Comparison of ENCODE assay signal across 8 cellular contexts in genomic region chr1:212665241-212666115, GRCh38. TPM values are rescaled to one million over a fixed set of nuclear protein-coding genes. Genes with fewer than 3 reads are reported as not detected.
DNase-seq lines count a peak whose midpoint lies in the region; ATAC-seq and TF ChIP-seq lines count a peak whose summit lies in the region.

No MANE protein-coding gene starts in this region.

- no peaks in the 10 kb centered on the region for H3K36me3 ChIP-seq in OCI-LY3 (replicated peaks; ENCODE audit: low read depth, low read length)
- no peaks in the 10 kb centered on the region for H3K36me3 ChIP-seq in esophagus squamous epithelium

- 25 to 32% methylated on average over 22 to 23 of the region's 37 CpGs for WGBS in esophagus squamous epithelium, 2 donors

- no peaks in the 10 kb centered on the region for H3K9me3 Mint-ChIP-seq in CD4-positive, alpha-beta T cell
- no peaks in the 10 kb centered on the region for H3K9me3 Mint-ChIP-seq in naive B cell

- POLR2A ChIA-PET in CD4-positive, alpha-beta T cell (lab: Charles Lee) = interaction anchor here (0.6 to 1.0 kb wide), 4 partner anchors 107 to 926 kb away, joined by 3 to 4 read pairs (median 3); partner anchors contain the start of genes NSL1 and TATDN3

- peak; percentile 56 to 80 (median 72) for DNase-seq in CD4-positive, alpha-beta T cell
- DNase-seq in HPDE6-E6E7 (ENCODE audit: extremely low spot score) (peak; percentile 74), esophagus squamous epithelium (lab: John Stamatoyannopoulos, UW) (no peak), naive B cell (peak; percentile 66)
- DNase-seq in activated T-cell treated with anti-CD3 and anti-CD28 coated beads, Interleukin-2, amount 50 U/mL, for 1 hour = peak; percentile 83
- DNase-seq in stimulated activated CD8-positive, alpha-beta memory T cell treated with anti-CD3 and anti-CD28 coated beads, Interleukin-7, amount 100 ng/mL, for 4 hours (ENCODE audit: low read depth in 2 of 2) = peak; percentile 60 to 68

- H2AFZ ChIP-seq in OCI-LY3 (ENCODE audit: low read depth, low read length) = peak overlapping the region; percentile 83

- peaks cover 51% of the 10 kb centered on the region for H3K4me1 ChIP-seq in OCI-LY3 (ENCODE audit: low read length)
- peaks cover 7 to 40% (median 21%) of the 10 kb centered on the region in 3 donors for H3K4me1 ChIP-seq in esophagus squamous epithelium

- peak overlapping the region; percentile 81 for H3K4me3 Mint-ChIP-seq in CD4-positive, alpha-beta T cell
- peak overlapping the region; percentile 1 to 90 (median 78) for H3K4me3 Mint-ChIP-seq in naive B cell

- no peaks in the 10 kb centered on the region for H3K4me1 Mint-ChIP-seq in CD4-positive, alpha-beta T cell (ENCODE audit: low read depth)
- H3K4me1 Mint-ChIP-seq in naive B cell = peaks cover 4 to 16% (median 5%) of the 10 kb centered on the region in 3 donors

- H3K27me3 ChIP-seq in CD4-positive, alpha-beta T cell (ENCODE audit: control insufficient read depth, insufficient read depth, low read length) = no peaks in the 10 kb centered on the region
- no peaks in the 10 kb centered on the region for H3K27me3 ChIP-seq in OCI-LY3 (ENCODE audit: low read depth, low read length)
- peaks cover 0 to 11% (median 0%) of the 10 kb centered on the region in 4 donors for H3K27me3 ChIP-seq in esophagus squamous epithelium

- ATAC-seq in CD4-positive, alpha-beta T cell (ENCODE audit: poor library complexity) = peak; percentile 96
- ATAC-seq in GM19455 (IDR thresholded peaks at IDR 0.05; ENCODE audit: unreplicated experiment) (peak; percentile 97), naive B cell (ENCODE audit: low read depth in 2 of 2) (peak; percentile 87 to 93)

- CTCF ChIA-PET in CD4-positive, alpha-beta T cell (lab: Charles Lee) = interaction anchor here (0.5 to 2.2 kb wide), 42 partner anchors 10 to 348 kb away, joined by 3 to 23 read pairs (median 4); partner anchors contain the start of genes NSL1 and TATDN3

- peak; percentile 90 for TF ChIP-seq CTCF in CD4-positive, alpha-beta T cell (IDR thresholded peaks at IDR 0.05)
- TF ChIP-seq CTCF in OCI-LY3 (IDR thresholded peaks at IDR 0.05; ENCODE audit: low read depth, low read length) (peak; percentile 96), esophagus squamous epithelium (IDR thresholded peaks at IDR 0.05) (peak; percentile 86 to 97 (median 90))

- H3K36me3 Mint-ChIP-seq in CD4-positive, alpha-beta T cell (ENCODE audit: low read depth) = no peaks in the 10 kb centered on the region
- H3K36me3 Mint-ChIP-seq in naive B cell = no peaks in the 10 kb centered on the region

- H3K79me2 ChIP-seq in OCI-LY3 (ENCODE audit: low read length) = no peaks in the 10 kb centered on the region

- peak overlapping the region; percentile 77 for H3K9ac ChIP-seq in OCI-LY3 (ENCODE audit: low read length)

- TF ChIP-seq POLR2A in esophagus squamous epithelium (IDR thresholded peaks at IDR 0.05) = no peak

- no peaks in the 10 kb centered on the region for H3K9me3 ChIP-seq in CD4-positive, alpha-beta T cell (ENCODE audit: control insufficient read depth, low read length)
- no peaks in the 10 kb centered on the region for H3K9me3 ChIP-seq in OCI-LY3 (ENCODE audit: insufficient read depth, low read length)
- no peaks in the 10 kb centered on the region for H3K9me3 ChIP-seq in esophagus squamous epithelium

- peak overlapping the region; percentile 81 for H3K4me3 ChIP-seq in OCI-LY3 (ENCODE audit: low read length)
- peak overlapping the region; percentile 26 to 78 (median 57) for H3K4me3 ChIP-seq in esophagus squamous epithelium

- H3K27ac Mint-ChIP-seq in CD4-positive, alpha-beta T cell = no peak overlapping the region
- H3K27ac Mint-ChIP-seq in naive B cell = peak overlapping the region in 3 of 6 donors; percentile 23 to 67 (median 36)

- intact Hi-C loops in CD4-positive, alpha-beta T cell (cut with DNase I, micrococcal nuclease) = loop anchor here (1.0 to 5.0 kb wide), 4 partner anchors 92 to 330 kb away; no protein-coding TSS in a partner anchor
- intact Hi-C loops in esophagus squamous epithelium (cut with DNase I) = loop anchor here (10.0 kb wide), 1 partner anchor 99 kb away; no protein-coding TSS in a partner anchor

- H3K4me2 ChIP-seq in OCI-LY3 (ENCODE audit: low read length) = peak overlapping the region; percentile 91

- peaks cover 11% of the 10 kb centered on the region for H3K27me3 Mint-ChIP-seq in CD4-positive, alpha-beta T cell
- peaks cover 6 to 32% (median 7%) of the 10 kb centered on the region in 3 donors for H3K27me3 Mint-ChIP-seq in naive B cell

- no peaks in the 10 kb centered on the region for H4K20me1 ChIP-seq in OCI-LY3 (ENCODE audit: insufficient read depth, low read length)

- no peak overlapping the region for H3K27ac ChIP-seq in CD4-positive, alpha-beta T cell (ENCODE audit: low read depth, low read length)
- H3K27ac ChIP-seq in OCI-LY3 (ENCODE audit: low read length) (peak overlapping the region; percentile 40; the same call in 1 of the 2 replicates), esophagus squamous epithelium (peak overlapping the region; percentile 47 to 86 (median 80))

RNA-seq across cellular contexts. Expression of gene BATF3, which starts 34.2 kb away (rescaled TPM):
- 1 to 10 TPM in 1 of 2 experiments, under 1 TPM in 1; 0.92 to 1.2 TPM for total RNA-seq in CD4-positive, alpha-beta T cell
- 1 to 10 TPM in 1 of 4 donors, under 1 TPM in 2, not detected in 1; 0.83 to 2.3 (median 0.91) TPM for total RNA-seq in esophagus squamous epithelium
- polyA plus RNA-seq in naive B cell (ENCODE audit: low read depth in 6 of 6) = not detected

RNA-seq across cellular contexts. Expression of gene ATF3, which starts 56.9 kb away (rescaled TPM):
- 10 to 100 TPM; 10.4 to 12.7 TPM for total RNA-seq in CD4-positive, alpha-beta T cell
- 1 to 10 TPM; 2.1 to 6.5 (median 3.0) TPM for total RNA-seq in esophagus squamous epithelium
- 1 to 10 TPM in 1 of 6 donors, under 1 TPM in 4, not detected in 1; 0.35 to 1.0 (median 0.76) TPM for polyA plus RNA-seq in naive B cell (ENCODE audit: low read depth in 6 of 6)
